In the genomic region with DNA sequence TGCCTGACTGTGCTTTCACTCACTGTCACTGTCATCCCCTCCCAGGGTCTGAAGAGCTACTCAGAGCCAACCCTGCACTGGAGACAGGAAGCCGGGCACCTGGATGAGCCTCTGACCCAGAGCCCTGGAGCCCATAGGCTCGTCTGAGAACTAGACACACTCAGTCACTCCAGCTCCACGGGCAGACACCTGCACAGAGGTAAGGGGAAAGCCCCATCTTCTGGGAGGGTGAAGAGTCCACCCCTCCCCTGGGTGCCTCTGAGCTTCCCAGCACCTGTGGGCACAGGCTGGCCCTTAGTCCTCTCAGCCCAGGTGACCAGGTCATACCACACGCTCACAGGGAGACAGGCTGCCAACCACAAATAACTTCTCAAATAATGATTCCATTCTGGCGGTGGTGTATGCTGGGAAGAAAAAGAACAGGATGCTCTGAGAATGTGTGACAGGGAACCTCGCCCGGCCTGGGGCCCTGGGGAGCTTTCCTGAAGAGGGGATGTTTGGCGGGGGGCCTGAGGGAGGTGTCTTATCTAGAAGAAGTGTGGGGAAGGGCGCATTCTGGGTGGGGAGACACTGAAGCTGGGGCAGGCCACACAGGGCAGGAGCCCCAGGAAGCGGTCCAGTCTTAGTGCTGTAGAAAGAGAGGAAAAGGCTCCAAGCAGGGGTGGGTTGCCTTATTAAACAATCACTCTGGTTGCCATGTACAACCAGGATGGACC, we compare ENCODE assay signal across 2 cellular contexts.
TF ChIP-seq lines count a peak whose summit lies in the region.

No MANE protein-coding gene starts in this region.

TF ChIP-seq in IMR-90, 13 proteins besides CTCF, POLR2A, EP300 and RAD21:
- TF ChIP-seq NFE2L2 (IDR thresholded peaks at IDR 0.05; ENCODE audit: low read depth, low read length) (no peak), SMC3 (IDR thresholded peaks at IDR 0.05; ENCODE audit: low read depth, low read length) (no peak), FOS (IDR thresholded peaks at IDR 0.05; ENCODE audit: low read depth, low read length) (no peak), RFX5 (IDR thresholded peaks at IDR 0.05; ENCODE audit: low read depth, low read length) (no peak)
- TF ChIP-seq, protein P1, sequence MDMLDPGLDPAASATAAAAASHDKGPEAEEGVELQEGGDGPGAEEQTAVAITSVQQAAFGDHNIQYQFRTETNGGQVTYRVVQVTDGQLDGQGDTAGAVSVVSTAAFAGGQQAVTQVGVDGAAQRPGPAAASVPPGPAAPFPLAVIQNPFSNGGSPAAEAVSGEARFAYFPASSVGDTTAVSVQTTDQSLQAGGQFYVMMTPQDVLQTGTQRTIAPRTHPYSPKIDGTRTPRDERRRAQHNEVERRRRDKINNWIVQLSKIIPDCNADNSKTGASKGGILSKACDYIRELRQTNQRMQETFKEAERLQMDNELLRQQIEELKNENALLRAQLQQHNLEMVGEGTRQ (IDR thresholded peaks at IDR 0.05; ENCODE audit: low read depth, low read length), result no peak

TF ChIP-seq in SK-N-SH, 30 proteins besides CTCF, POLR2A, EP300 and RAD21:
- TF ChIP-seq RFX5 (IDR thresholded peaks at IDR 0.05; ENCODE audit: low read length) (no peak), TAF1 (IDR thresholded peaks at IDR 0.05; ENCODE audit: borderline replicate concordance, low read depth, low read length) (no peak), RCOR1 (IDR thresholded peaks at IDR 0.05; ENCODE audit: low read length) (no peak), FOXJ3 (CRISPR knock-in tag; IDR thresholded peaks at IDR 0.05) (no peak), FOXM1 (IDR thresholded peaks at IDR 0.05; ENCODE audit: low read depth) (no peak), NRF1 (IDR thresholded peaks at IDR 0.05; ENCODE audit: low read depth, low read length) (no peak), ELF1 (IDR thresholded peaks at IDR 0.05) (no peak), NFIC (IDR thresholded peaks at IDR 0.05; ENCODE audit: borderline replicate concordance) (no peak), RXRA (IDR thresholded peaks at IDR 0.05; ENCODE audit: borderline replicate concordance, low read depth) (no peak), SMC3 (IDR thresholded peaks at IDR 0.05; ENCODE audit: low read depth, low read length) (no peak)
- TF ChIP-seq, protein P2, sequence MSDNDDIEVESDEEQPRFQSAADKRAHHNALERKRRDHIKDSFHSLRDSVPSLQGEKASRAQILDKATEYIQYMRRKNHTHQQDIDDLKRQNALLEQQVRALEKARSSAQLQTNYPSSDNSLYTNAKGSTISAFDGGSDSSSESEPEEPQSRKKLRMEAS (IDR thresholded peaks at IDR 0.05; ENCODE audit: low read depth), result no peak
- TF ChIP-seq, protein P3, sequence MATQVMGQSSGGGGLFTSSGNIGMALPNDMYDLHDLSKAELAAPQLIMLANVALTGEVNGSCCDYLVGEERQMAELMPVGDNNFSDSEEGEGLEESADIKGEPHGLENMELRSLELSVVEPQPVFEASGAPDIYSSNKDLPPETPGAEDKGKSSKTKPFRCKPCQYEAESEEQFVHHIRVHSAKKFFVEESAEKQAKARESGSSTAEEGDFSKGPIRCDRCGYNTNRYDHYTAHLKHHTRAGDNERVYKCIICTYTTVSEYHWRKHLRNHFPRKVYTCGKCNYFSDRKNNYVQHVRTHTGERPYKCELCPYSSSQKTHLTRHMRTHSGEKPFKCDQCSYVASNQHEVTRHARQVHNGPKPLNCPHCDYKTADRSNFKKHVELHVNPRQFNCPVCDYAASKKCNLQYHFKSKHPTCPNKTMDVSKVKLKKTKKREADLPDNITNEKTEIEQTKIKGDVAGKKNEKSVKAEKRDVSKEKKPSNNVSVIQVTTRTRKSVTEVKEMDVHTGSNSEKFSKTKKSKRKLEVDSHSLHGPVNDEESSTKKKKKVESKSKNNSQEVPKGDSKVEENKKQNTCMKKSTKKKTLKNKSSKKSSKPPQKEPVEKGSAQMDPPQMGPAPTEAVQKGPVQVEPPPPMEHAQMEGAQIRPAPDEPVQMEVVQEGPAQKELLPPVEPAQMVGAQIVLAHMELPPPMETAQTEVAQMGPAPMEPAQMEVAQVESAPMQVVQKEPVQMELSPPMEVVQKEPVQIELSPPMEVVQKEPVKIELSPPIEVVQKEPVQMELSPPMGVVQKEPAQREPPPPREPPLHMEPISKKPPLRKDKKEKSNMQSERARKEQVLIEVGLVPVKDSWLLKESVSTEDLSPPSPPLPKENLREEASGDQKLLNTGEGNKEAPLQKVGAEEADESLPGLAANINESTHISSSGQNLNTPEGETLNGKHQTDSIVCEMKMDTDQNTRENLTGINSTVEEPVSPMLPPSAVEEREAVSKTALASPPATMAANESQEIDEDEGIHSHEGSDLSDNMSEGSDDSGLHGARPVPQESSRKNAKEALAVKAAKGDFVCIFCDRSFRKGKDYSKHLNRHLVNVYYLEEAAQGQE (IDR thresholded peaks at IDR 0.05; ENCODE audit: low read depth, low read length), result no peak
